In genomic region chr1:79079770-79080169, GRCh38 we compare ENCODE assay signal across 9 cellular contexts.
DNase-seq lines count a peak whose midpoint lies in the region; ATAC-seq and TF ChIP-seq lines count a peak whose summit lies in the region.
"Had no signal": no experiment of that assay in that cellular context is flagged by ENCODE, and none has a peak within 500 bp of the region (broad histone marks: within the 10 kb centered on the region; RNA-seq: fewer than 3 reads in every experiment).

No MANE protein-coding gene starts in this region.

- no peak for TF ChIP-seq CTCF in fibroblast of villous mesenchyme (IDR thresholded peaks at IDR 0.05; ENCODE audit: insufficient read depth, low read depth, low read length)
- TF ChIP-seq CTCF in retinal pigment epithelial cell (conservative IDR thresholded peaks at IDR 0.05; ENCODE audit: low read depth, low read length) = no peak
- TF ChIP-seq CTCF in uterus (IDR thresholded peaks at IDR 0.05) = no peak
- no peak for TF ChIP-seq CTCF in GM10266 (IDR thresholded peaks at IDR 0.05; ENCODE audit: control insufficient read depth, insufficient read depth, low read depth, missing control alignments)

- H3K27me3 ChIP-seq in uterus = no peaks in the 10 kb centered on the region

- DNase-seq in RPMI7951 (ENCODE audit: low read depth) = peak; percentile 91
- DNase-seq in fibroblast of villous mesenchyme (ENCODE audit: low read depth) = peak; percentile 67
- DNase-seq in retinal pigment epithelial cell (ENCODE audit: low read depth) = peak; percentile 68
- no peak for DNase-seq in uterus
- DNase-seq in GM10266 (ENCODE audit: extremely low spot score) = no peak
- no peak for DNase-seq in GOT3 (lab: John Stamatoyannopoulos, UW)
- DNase-seq in cerebellar nuclear complex (lab: John Stamatoyannopoulos, UW) = no peak
- DNase-seq: activated CD4-positive, CD25-positive, alpha-beta regulatory T cell treated with anti-CD3 and anti-CD28 coated beads, Interleukin-2, amount 50 U/mL, for 72 hours had no signal

- no peak for TF ChIP-seq POLR2A in uterus (IDR thresholded peaks at IDR 0.05)

- no peaks in the 10 kb centered on the region for H3K4me1 ChIP-seq in uterus

- peak; percentile 61 for ATAC-seq in GM21529 (IDR thresholded peaks at IDR 0.05; ENCODE audit: unreplicated experiment)

- H3K27ac ChIP-seq in uterus = peak overlapping the region in 1 of 2 donors; percentile 5

- intact Hi-C loops in uterus (cut with DNase I; ENCODE audit: low total_unique reads) = no loop called here

- H3K36me3 ChIP-seq in uterus = no peaks in the 10 kb centered on the region

- H3K4me3 ChIP-seq in fibroblast of villous mesenchyme (ENCODE audit: low read depth, low read length) = no peak overlapping the region
- H3K4me3 ChIP-seq in retinal pigment epithelial cell (ENCODE audit: low read length) = no peak overlapping the region
- H3K4me3 ChIP-seq in uterus = no peak overlapping the region

- H3K9me3 ChIP-seq in uterus = no peaks in the 10 kb centered on the region

Comparison
In these comparisons a context has a peak if more than half of its experiments do, and no peak if none do; other contexts are left out.
1. DNase-seq: peak in RPMI7951 (single experiment), fibroblast of villous mesenchyme (single experiment) and retinal pigment epithelial cell (single experiment); none in uterus (0 of 2), GM10266 (single experiment), GOT3 (single experiment) and cerebellar nuclear complex (0 of 2).